In the genomic region with DNA sequence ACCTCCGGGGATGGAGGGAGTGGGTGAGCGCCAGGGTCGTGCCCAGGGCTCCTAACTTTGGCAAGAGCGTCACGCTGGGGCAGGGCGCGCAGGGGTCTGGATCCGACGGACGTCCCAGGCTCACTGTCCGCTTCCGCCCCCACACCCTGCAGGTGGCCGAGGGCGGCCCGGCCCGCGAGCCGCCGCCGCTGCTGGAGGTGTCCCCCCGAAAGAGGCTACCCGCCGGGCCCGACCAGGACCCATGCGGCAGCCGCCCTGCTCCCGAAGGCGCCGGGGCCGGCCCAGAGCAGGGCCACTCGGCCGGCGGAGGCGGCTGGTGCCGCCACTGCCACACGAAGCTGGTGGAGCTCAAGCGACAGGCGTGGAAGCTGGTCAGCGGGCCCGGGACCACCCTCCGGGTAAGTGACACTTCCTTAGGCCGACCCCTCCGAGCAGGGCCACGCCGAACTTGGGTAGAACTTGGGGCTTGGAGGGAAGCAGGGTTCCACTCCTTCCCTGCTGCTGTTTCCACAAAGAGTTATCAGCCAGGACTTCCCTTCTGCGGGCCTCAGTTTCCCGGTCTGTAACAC, we compare ENCODE assay signal across 11 cellular contexts. TPM values are rescaled to one million over a fixed set of nuclear protein-coding genes. Genes with fewer than 3 reads are reported as not detected.
DNase-seq lines count a peak whose midpoint lies in the region; ATAC-seq, FAIRE-seq and TF ChIP-seq lines count a peak whose summit lies in the region.
"Had no signal": no experiment of that assay in that cellular context is flagged by ENCODE, and none has a peak within 500 bp of the region (broad histone marks: within the 10 kb centered on the region; RNA-seq: fewer than 3 reads in every experiment).

No MANE protein-coding gene starts in this region.

- ATAC-seq in Right ventricle myocardium inferior (no peak), HG03520 (IDR thresholded peaks at IDR 0.05; ENCODE audit: unreplicated experiment) (no peak), GM18861 (IDR thresholded peaks at IDR 0.05; ENCODE audit: unreplicated experiment) (no peak)

- FAIRE-seq in GM12891 (lab: Jason Lieb, UNC), result no peak

- no peaks in the 10 kb centered on the region for H3K36me3 Mint-ChIP-seq in nephron progenitor cell (ENCODE audit: low read depth)

- peaks cover 64% of the 10 kb centered on the region for H3K27me3 Mint-ChIP-seq in nephron progenitor cell (ENCODE audit: low read depth, poor library complexity)

- peak; percentile 44 for DNase-seq in Right ventricle myocardium inferior (ENCODE audit: missing footprints)
- DNase-seq in cardiac septum (ENCODE audit: low spot score), result no peak
- DNase-seq in foreskin melanocyte, result peak; percentile 5
- DNase-seq in nephron progenitor cell, result peak; percentile 58
- DNase-seq in vagina (ENCODE audit: extremely low spot score in 2 of 2), result no peak
- no peak for DNase-seq in GM12891 (ENCODE audit: insufficient read length, low spot score)
- DNase-seq: Kasumi-1 had no signal

- H3K4me1 Mint-ChIP-seq in nephron progenitor cell, result peaks cover 12% of the 10 kb centered on the region

- H3K4me3 Mint-ChIP-seq in nephron progenitor cell, result peak overlapping the region; percentile 69
- H3K4me3 Mint-ChIP-seq: CD4-positive, alpha-beta T cell had no signal

- intact Hi-C loops in Right ventricle myocardium inferior (cut with DNase I) (loop anchor here (2.0 to 5.0 kb wide), 3 partner anchors 46 to 503 kb away; no protein-coding TSS in a partner anchor), cardiac septum (cut with DNase I) (loop anchor here (2.0 to 10.0 kb wide), 5 partner anchors 46 to 498 kb away; no protein-coding TSS in a partner anchor), vagina (cut with DNase I) (loop anchor here (5.0 to 10.0 kb wide), 2 partner anchors 426 to 498 kb away; no protein-coding TSS in a partner anchor)

- H3K9me3 Mint-ChIP-seq in nephron progenitor cell, result no peaks in the 10 kb centered on the region
- H3K9me3 Mint-ChIP-seq: CD4-positive, alpha-beta T cell; stimulated activated effector memory CD8-positive, alpha-beta T cell treated with anti-CD3 and anti-CD28 coated beads, Interleukin-12 subunit alpha, Interleukin-12 subunit beta, amount 100 ng/mL, for 72 hours had no signal

- TF ChIP-seq POLR2A in vagina (IDR thresholded peaks at IDR 0.05) (no peak), GM12891 (IDR thresholded peaks at IDR 0.05; ENCODE audit: low read depth, low read length) (no peak)

- H3K27me3 ChIP-seq in vagina, result no peaks in the 10 kb centered on the region

- H3K4me1 ChIP-seq in vagina, result peaks cover 48% of the 10 kb centered on the region

- no peaks in the 10 kb centered on the region for H3K36me3 ChIP-seq in vagina

- H3K27ac Mint-ChIP-seq in nephron progenitor cell, result no peak overlapping the region
- H3K27ac Mint-ChIP-seq: CD4-positive, alpha-beta T cell; stimulated activated effector memory CD8-positive, alpha-beta T cell treated with anti-CD3 and anti-CD28 coated beads, Interleukin-12 subunit alpha, Interleukin-12 subunit beta, amount 100 ng/mL, for 72 hours had no signal

- H3K27ac ChIP-seq in vagina, result peak overlapping the region; percentile 15

- H3K9me3 ChIP-seq in vagina, result no peaks in the 10 kb centered on the region

- TF ChIP-seq CTCF in nephron progenitor cell (IDR thresholded peaks at IDR 0.05), result no peak
- no peak for TF ChIP-seq CTCF in vagina (IDR thresholded peaks at IDR 0.05)

- peak overlapping the region; percentile 52 to 56 for H3K4me3 ChIP-seq in vagina

TF ChIP-seq in GM12891, 5 proteins besides CTCF, POLR2A, EP300 and RAD21:
- TF ChIP-seq TAF1 (IDR thresholded peaks at IDR 0.05; ENCODE audit: low read depth, low read length) (no peak), PAX5 (IDR thresholded peaks at IDR 0.05; ENCODE audit: insufficient read depth, low read length, severe bottlenecking) (no peak), SPI1 (IDR thresholded peaks at IDR 0.05; ENCODE audit: low read depth, low read length) (no peak), POU2F2 (IDR thresholded peaks at IDR 0.05; ENCODE audit: low read depth, low read length) (no peak), POLR2AphosphoS5 (IDR thresholded peaks at IDR 0.05; ENCODE audit: low read depth, low read length) (no peak)

RNA-seq across cellular contexts. Expression of a gene that starts 0.6 kb away (rescaled TPM):
- total RNA-seq in Right ventricle myocardium inferior (6.4 TPM), cardiac septum (6.8 TPM), vagina (2.7 TPM)
- 0.03 TPM for polyA plus RNA-seq in GM12891 (2012; ENCODE audit: low read depth, missing spikeins)

RNA-seq across cellular contexts. Expression of a gene that starts 53.5 kb away (rescaled TPM):
- total RNA-seq in Right ventricle myocardium inferior, result 27.5 TPM
- 4.4 TPM for total RNA-seq in cardiac septum
- 3.7 TPM for total RNA-seq in vagina
- not detected for polyA plus RNA-seq in GM12891 (2012; ENCODE audit: low read depth, missing spikeins)
- total RNA-seq: CD4-positive, alpha-beta T cell had no signal

Comparison
In these comparisons a context has a peak if more than half of its experiments do, and no peak if none do; other contexts are left out.
1. DNase-seq: peak in Right ventricle myocardium inferior (single experiment), foreskin melanocyte (single experiment) and nephron progenitor cell (single experiment); none in cardiac septum (single experiment), vagina (0 of 2) and GM12891 (single experiment).